In the genomic region with DNA sequence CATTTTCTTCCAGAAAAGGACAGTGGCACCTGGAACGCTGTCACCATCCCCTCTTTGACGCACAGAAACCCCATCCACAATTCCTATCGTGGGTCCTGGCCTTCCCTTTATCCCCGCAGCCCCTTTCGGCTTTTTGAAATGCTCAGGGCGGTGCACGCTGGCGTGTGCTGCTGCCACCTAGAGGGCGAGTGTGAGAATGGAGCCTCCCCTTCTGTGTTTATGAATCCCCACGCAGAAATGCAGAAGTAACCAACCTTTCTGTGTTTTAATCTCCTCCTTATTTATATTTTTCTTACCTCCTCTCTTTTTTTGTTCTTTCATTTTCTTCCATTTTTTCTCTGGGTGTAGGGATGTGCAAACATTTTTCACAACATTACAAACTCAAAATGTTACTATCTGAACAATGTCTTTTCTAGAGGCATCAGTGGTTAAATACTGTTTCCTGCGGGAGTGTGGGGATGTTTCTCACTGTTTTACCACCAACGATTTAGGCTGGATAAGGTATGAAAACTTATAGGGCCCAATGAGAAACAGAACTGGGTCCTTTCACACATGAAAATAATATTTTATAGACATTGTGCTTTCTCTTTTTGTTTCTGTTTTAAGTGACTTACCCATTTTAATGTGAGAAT, we compare ENCODE assay signal across 1 cellular context.
A peak's percentile ranks its signal among the peaks of the same experiment; 100 is the strongest.
TF ChIP-seq lines count a peak whose summit lies in the region.

No MANE protein-coding gene starts in this region.

TF ChIP-seq in K562, 482 proteins besides CTCF, POLR2A, EP300 and RAD21 (continued from another document and continues in another):
- TF ChIP-seq, protein P1, sequence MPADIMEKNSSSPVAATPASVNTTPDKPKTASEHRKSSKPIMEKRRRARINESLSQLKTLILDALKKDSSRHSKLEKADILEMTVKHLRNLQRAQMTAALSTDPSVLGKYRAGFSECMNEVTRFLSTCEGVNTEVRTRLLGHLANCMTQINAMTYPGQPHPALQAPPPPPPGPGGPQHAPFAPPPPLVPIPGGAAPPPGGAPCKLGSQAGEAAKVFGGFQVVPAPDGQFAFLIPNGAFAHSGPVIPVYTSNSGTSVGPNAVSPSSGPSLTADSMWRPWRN (IDR thresholded peaks at IDR 0.05; ENCODE audit: low read depth): no peak
- TF ChIP-seq ZNF764 (CRISPR knock-in tag; IDR thresholded peaks at IDR 0.05; ENCODE audit: low read depth): no peak
- TF ChIP-seq ELF1 (tag; IDR thresholded peaks at IDR 0.05): no peak
- TF ChIP-seq KAT2B (IDR thresholded peaks at IDR 0.05; ENCODE audit: low read depth, low read length): no peak
- no peak for TF ChIP-seq ZSCAN29 (IDR thresholded peaks at IDR 0.05)
- no peak for TF ChIP-seq ZNF12 (CRISPR knock-in tag; IDR thresholded peaks at IDR 0.05)
- TF ChIP-seq ZNF316 (IDR thresholded peaks at IDR 0.05): no peak
- TF ChIP-seq NUFIP1 (IDR thresholded peaks at IDR 0.05; ENCODE audit: partially characterized antibody): no peak
- TF ChIP-seq, protein P2, sequence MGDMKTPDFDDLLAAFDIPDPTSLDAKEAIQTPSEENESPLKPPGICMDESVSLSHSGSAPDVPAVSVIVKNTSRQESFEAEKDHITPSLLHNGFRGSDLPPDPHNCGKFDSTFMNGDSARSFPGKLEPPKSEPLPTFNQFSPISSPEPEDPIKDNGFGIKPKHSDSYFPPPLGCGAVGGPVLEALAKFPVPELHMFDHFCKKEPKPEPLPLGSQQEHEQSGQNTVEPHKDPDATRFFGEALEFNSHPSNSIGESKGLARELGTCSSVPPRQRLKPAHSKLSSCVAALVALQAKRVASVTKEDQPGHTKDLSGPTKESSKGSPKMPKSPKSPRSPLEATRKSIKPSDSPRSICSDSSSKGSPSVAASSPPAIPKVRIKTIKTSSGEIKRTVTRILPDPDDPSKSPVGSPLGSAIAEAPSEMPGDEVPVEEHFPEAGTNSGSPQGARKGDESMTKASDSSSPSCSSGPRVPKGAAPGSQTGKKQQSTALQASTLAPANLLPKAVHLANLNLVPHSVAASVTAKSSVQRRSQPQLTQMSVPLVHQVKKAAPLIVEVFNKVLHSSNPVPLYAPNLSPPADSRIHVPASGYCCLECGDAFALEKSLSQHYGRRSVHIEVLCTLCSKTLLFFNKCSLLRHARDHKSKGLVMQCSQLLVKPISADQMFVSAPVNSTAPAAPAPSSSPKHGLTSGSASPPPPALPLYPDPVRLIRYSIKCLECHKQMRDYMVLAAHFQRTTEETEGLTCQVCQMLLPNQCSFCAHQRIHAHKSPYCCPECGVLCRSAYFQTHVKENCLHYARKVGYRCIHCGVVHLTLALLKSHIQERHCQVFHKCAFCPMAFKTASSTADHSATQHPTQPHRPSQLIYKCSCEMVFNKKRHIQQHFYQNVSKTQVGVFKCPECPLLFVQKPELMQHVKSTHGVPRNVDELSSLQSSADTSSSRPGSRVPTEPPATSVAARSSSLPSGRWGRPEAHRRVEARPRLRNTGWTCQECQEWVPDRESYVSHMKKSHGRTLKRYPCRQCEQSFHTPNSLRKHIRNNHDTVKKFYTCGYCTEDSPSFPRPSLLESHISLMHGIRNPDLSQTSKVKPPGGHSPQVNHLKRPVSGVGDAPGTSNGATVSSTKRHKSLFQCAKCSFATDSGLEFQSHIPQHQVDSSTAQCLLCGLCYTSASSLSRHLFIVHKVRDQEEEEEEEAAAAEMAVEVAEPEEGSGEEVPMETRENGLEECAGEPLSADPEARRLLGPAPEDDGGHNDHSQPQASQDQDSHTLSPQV (IDR thresholded peaks at IDR 0.05): no peak
- TF ChIP-seq MTA2 (IDR thresholded peaks at IDR 0.05; ENCODE audit: low read depth): 0 out of 2 replicates have a peak, but pooled peaks have one; percentile 22
- no peak for TF ChIP-seq NONO (IDR thresholded peaks at IDR 0.05; ENCODE audit: low read depth in 2 of 2, low read length in 1 of 2)
- peak in 1 of 2 experiments; percentile 55; a peak in 1 of 4 replicates for TF ChIP-seq FOXK2 (conservative IDR thresholded peaks at IDR 0.05 in 1 of 2, IDR thresholded peaks at IDR 0.05 in 1 of 2; ENCODE audit: low read depth in 2 of 2)
- TF ChIP-seq, protein P3, sequence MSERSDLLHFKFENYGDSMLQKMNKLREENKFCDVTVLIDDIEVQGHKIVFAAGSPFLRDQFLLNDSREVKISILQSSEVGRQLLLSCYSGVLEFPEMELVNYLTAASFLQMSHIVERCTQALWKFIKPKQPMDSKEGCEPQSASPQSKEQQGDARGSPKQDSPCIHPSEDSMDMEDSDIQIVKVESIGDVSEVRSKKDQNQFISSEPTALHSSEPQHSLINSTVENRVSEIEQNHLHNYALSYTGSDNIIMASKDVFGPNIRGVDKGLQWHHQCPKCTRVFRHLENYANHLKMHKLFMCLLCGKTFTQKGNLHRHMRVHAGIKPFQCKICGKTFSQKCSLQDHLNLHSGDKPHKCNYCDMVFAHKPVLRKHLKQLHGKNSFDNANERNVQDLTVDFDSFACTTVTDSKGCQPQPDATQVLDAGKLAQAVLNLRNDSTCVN (CRISPR knock-in tag; IDR thresholded peaks at IDR 0.05): no peak
- TF ChIP-seq FOXP1 (CRISPR knock-in tag; IDR thresholded peaks at IDR 0.05): no peak
- TF ChIP-seq SP2 (IDR thresholded peaks at IDR 0.05; ENCODE audit: extremely low read depth, low read depth, low read length, poor library complexity, severe bottlenecking): no peak
- no peak for TF ChIP-seq KDM4B (IDR thresholded peaks at IDR 0.05; ENCODE audit: borderline replicate concordance in 2 of 2, low read depth in 1 of 2)
- TF ChIP-seq CBX2 (IDR thresholded peaks at IDR 0.05; ENCODE audit: insufficient read depth, low read length, poor library complexity, severe bottlenecking): no peak
- no peak for TF ChIP-seq ZNF224 (CRISPR knock-in tag; IDR thresholded peaks at IDR 0.05)
- no peak for TF ChIP-seq DDX20 (tag; IDR thresholded peaks at IDR 0.05; ENCODE audit: low read depth)
- TF ChIP-seq RCOR1 (IDR thresholded peaks at IDR 0.05; ENCODE audit: borderline replicate concordance in 1 of 2, low read depth in 2 of 2, low read length in 2 of 2): 0 out of 4 replicates have a peak, but pooled peaks of 1 of the 2 experiments have one; percentile 9
- TF ChIP-seq L3MBTL2 (IDR thresholded peaks at IDR 0.05): no peak
- TF ChIP-seq ZNF695 (CRISPR knock-in tag; IDR thresholded peaks at IDR 0.05): no peak
- TF ChIP-seq TSC22D4 (tag; IDR thresholded peaks at IDR 0.05): no peak
- TF ChIP-seq ZNF174 (CRISPR knock-in tag; IDR thresholded peaks at IDR 0.05): no peak
- TF ChIP-seq BRCA1 (IDR thresholded peaks at IDR 0.05): no peak
- TF ChIP-seq BRCA1 (CRISPR knock-in tag; IDR thresholded peaks at IDR 0.05): no peak
- TF ChIP-seq, protein P4, sequence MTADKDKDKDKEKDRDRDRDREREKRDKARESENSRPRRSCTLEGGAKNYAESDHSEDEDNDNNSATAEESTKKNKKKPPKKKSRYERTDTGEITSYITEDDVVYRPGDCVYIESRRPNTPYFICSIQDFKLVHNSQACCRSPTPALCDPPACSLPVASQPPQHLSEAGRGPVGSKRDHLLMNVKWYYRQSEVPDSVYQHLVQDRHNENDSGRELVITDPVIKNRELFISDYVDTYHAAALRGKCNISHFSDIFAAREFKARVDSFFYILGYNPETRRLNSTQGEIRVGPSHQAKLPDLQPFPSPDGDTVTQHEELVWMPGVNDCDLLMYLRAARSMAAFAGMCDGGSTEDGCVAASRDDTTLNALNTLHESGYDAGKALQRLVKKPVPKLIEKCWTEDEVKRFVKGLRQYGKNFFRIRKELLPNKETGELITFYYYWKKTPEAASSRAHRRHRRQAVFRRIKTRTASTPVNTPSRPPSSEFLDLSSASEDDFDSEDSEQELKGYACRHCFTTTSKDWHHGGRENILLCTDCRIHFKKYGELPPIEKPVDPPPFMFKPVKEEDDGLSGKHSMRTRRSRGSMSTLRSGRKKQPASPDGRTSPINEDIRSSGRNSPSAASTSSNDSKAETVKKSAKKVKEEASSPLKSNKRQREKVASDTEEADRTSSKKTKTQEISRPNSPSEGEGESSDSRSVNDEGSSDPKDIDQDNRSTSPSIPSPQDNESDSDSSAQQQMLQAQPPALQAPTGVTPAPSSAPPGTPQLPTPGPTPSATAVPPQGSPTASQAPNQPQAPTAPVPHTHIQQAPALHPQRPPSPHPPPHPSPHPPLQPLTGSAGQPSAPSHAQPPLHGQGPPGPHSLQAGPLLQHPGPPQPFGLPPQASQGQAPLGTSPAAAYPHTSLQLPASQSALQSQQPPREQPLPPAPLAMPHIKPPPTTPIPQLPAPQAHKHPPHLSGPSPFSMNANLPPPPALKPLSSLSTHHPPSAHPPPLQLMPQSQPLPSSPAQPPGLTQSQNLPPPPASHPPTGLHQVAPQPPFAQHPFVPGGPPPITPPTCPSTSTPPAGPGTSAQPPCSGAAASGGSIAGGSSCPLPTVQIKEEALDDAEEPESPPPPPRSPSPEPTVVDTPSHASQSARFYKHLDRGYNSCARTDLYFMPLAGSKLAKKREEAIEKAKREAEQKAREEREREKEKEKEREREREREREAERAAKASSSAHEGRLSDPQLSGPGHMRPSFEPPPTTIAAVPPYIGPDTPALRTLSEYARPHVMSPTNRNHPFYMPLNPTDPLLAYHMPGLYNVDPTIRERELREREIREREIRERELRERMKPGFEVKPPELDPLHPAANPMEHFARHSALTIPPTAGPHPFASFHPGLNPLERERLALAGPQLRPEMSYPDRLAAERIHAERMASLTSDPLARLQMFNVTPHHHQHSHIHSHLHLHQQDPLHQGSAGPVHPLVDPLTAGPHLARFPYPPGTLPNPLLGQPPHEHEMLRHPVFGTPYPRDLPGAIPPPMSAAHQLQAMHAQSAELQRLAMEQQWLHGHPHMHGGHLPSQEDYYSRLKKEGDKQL (CRISPR knock-in tag; IDR thresholded peaks at IDR 0.05; ENCODE audit: borderline replicate concordance): no peak
- peak; percentile 48; the same call in 1 of the 2 replicates for TF ChIP-seq CREM (IDR thresholded peaks at IDR 0.05; ENCODE audit: low read depth)
- no peak for TF ChIP-seq ZNF76 (CRISPR knock-in tag; IDR thresholded peaks at IDR 0.05; ENCODE audit: borderline replicate concordance)
- TF ChIP-seq CEBPG (CRISPR knock-in tag; IDR thresholded peaks at IDR 0.05): no peak
- TF ChIP-seq CEBPG (tag; conservative IDR thresholded peaks at IDR 0.05 in 1 of 2, IDR thresholded peaks at IDR 0.05 in 1 of 2): no peak
- TF ChIP-seq TBP (optimal IDR thresholded peaks at IDR 0.05; ENCODE audit: low read depth, low read length): no peak
- no peak for TF ChIP-seq ZNF778 (CRISPR knock-in tag; IDR thresholded peaks at IDR 0.05)
- TF ChIP-seq IRF2 (CRISPR knock-in tag; IDR thresholded peaks at IDR 0.05): no peak
- 0 out of 4 replicates have a peak, but pooled peaks of 1 of the 2 experiments have one; percentile 33 for TF ChIP-seq NRF1 (conservative IDR thresholded peaks at IDR 0.05 in 1 of 2, IDR thresholded peaks at IDR 0.05 in 1 of 2)
- TF ChIP-seq ZNF133 (CRISPR knock-in tag; IDR thresholded peaks at IDR 0.05): no peak
- TF ChIP-seq HDAC2 (IDR thresholded peaks at IDR 0.05): no peak
- TF ChIP-seq, protein P5, sequence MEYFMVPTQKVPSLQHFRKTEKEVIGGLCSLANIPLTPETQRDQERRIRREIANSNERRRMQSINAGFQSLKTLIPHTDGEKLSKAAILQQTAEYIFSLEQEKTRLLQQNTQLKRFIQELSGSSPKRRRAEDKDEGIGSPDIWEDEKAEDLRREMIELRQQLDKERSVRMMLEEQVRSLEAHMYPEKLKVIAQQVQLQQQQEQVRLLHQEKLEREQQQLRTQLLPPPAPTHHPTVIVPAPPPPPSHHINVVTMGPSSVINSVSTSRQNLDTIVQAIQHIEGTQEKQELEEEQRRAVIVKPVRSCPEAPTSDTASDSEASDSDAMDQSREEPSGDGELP (CRISPR knock-in tag; IDR thresholded peaks at IDR 0.05; ENCODE audit: borderline replicate concordance): 0 out of 2 replicates have a peak, but pooled peaks have one; percentile 15
- TF ChIP-seq RBM15 (IDR thresholded peaks at IDR 0.05; ENCODE audit: insufficient read depth, low read length): no peak
- TF ChIP-seq SMAD2 (IDR thresholded peaks at IDR 0.05; ENCODE audit: low read depth, low read length): no peak
- no peak for TF ChIP-seq BACH1 (tag; IDR thresholded peaks at IDR 0.05)
- TF ChIP-seq, protein P6, sequence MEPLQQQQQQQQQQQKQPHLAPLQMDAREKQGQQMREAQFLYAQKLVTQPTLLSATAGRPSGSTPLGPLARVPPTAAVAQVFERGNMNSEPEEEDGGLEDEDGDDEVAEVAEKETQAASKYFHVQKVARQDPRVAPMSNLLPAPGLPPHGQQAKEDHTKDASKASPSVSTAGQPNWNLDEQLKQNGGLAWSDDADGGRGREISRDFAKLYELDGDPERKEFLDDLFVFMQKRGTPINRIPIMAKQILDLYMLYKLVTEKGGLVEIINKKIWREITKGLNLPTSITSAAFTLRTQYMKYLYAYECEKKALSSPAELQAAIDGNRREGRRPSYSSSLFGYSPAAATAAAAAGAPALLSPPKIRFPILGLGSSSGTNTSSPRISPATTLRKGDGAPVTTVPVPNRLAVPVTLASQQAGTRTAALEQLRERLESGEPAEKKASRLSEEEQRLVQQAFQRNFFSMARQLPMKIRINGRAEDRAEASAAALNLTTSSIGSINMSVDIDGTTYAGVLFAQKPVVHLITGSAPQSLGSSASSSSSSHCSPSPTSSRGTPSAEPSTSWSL (CRISPR knock-in tag; IDR thresholded peaks at IDR 0.05; ENCODE audit: borderline replicate concordance): no peak
- TF ChIP-seq, protein P7, sequence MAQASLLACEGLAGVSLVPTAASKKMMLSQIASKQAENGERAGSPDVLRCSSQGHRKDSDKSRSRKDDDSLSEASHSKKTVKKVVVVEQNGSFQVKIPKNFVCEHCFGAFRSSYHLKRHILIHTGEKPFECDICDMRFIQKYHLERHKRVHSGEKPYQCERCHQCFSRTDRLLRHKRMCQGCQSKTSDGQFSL (CRISPR knock-in tag; IDR thresholded peaks at IDR 0.05): no peak
- TF ChIP-seq, protein P7 (tag; IDR thresholded peaks at IDR 0.05): no peak
- TF ChIP-seq BCOR (IDR thresholded peaks at IDR 0.05): no peak
- TF ChIP-seq, protein P8, sequence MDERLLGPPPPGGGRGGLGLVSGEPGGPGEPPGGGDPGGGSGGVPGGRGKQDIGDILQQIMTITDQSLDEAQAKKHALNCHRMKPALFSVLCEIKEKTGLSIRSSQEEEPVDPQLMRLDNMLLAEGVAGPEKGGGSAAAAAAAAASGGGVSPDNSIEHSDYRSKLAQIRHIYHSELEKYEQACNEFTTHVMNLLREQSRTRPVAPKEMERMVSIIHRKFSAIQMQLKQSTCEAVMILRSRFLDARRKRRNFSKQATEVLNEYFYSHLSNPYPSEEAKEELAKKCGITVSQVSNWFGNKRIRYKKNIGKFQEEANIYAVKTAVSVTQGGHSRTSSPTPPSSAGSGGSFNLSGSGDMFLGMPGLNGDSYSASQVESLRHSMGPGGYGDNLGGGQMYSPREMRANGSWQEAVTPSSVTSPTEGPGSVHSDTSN (CRISPR knock-in tag; IDR thresholded peaks at IDR 0.05; ENCODE audit: low read depth): no peak
- TF ChIP-seq, protein P8 (tag; conservative IDR thresholded peaks at IDR 0.05; ENCODE audit: low read depth): no peak
- TF ChIP-seq PHTF2 (CRISPR knock-in tag; IDR thresholded peaks at IDR 0.05): no peak
